Comparison of ENCODE assay signal across 10 cellular contexts in the genomic region with DNA sequence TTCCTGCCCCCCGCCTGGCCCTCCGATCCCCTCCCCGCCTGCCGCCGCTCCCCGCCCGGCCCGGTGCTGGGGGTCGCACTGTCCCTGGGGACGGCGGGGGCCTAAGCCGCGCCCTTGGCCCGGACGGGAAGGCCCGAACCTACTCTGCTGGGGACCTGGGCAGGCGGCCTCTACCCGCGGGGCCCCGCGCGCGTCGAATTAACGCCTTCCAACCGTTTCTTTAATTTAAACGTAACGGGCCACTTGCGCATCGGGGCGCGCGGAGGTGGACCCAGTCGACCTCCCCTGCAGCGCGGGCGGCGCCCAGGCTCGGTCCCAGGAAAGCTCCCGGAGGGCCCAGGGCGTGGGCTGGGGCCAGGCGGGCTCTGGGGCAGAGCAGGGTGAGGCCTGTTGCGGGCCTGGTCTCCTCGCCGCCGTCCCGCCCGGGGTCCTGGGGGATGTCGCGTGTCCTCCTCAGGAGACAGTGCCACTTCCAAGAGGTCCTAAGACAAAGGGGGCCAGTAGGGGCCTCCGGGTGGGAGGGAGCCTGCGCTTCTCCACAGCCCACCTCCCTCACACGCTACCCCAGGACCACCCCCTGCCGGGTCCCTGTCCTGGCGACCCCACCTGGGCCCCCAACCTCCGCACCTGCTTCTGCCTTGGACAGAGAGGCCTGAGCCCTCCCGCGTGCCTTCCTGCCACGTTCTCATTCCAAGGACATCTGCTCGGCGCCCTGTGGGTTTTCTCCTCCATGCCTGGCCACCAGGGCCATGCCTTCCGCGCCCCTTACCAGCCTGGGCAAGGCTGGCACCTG. TPM values are rescaled to one million over a fixed set of nuclear protein-coding genes. Genes with fewer than 3 reads are reported as not detected.
A peak's percentile ranks its signal among the peaks of the same experiment; 100 is the strongest.
DNase-seq lines count a peak whose midpoint lies in the region; ATAC-seq and TF ChIP-seq lines count a peak whose summit lies in the region.
"Had no signal": no experiment of that assay in that cellular context is flagged by ENCODE, and none has a peak within 500 bp of the region (broad histone marks: within the 10 kb centered on the region; RNA-seq: fewer than 3 reads in every experiment).

No MANE protein-coding gene starts in this region.

- peaks cover 3% of the 10 kb centered on the region for H3K4me1 ChIP-seq in thymus (ENCODE audit: control insufficient read depth, insufficient read depth, low read length)

- H3K4me3 Mint-ChIP-seq in activated CD4-positive, alpha-beta T cell treated with anti-CD3 and anti-CD28 coated beads, Interleukin-2, amount 10 ng/mL, durations not matched to agents 24 days and 14 days, result peak overlapping the region; percentile 37
- H3K4me3 Mint-ChIP-seq in activated CD8-positive, alpha-beta T cell treated with anti-CD3 and anti-CD28 coated beads for 36 hours, result no peak overlapping the region

- intact Hi-C loops in activated CD4-positive, alpha-beta T cell treated with anti-CD3 and anti-CD28 coated beads, Interleukin-2, amount 10 ng/mL, durations not matched to agents 24 days and 14 days (cut with micrococcal nuclease), result no loop called here
- intact Hi-C loops in activated CD8-positive, alpha-beta T cell treated with anti-CD3 and anti-CD28 coated beads for 36 hours (cut with micrococcal nuclease), result no loop called here

- ATAC-seq in activated CD8-positive, alpha-beta T cell treated with anti-CD3 and anti-CD28 coated beads for 36 hours, result peak; percentile 11

- POLR2A ChIA-PET in activated CD8-positive, alpha-beta T cell treated with anti-CD3 and anti-CD28 coated beads for 36 hours (lab: Charles Lee), result no interaction called here

- 15% methylated on average over 63 of the region's 63 CpGs for WGBS in thymus

- H3K36me3 ChIP-seq in thymus (ENCODE audit: control insufficient read depth, insufficient read depth), result no peaks in the 10 kb centered on the region

- H3K27me3 ChIP-seq in thymus (ENCODE audit: control insufficient read depth, insufficient read depth), result peaks cover 37% of the 10 kb centered on the region

- H3K4me3 ChIP-seq in thymus (ENCODE audit: low read length), result peak overlapping the region; percentile 46
- H3K4me3 ChIP-seq: lung had no signal

- H3K27ac ChIP-seq in thymus (ENCODE audit: low read depth), result no peak overlapping the region

- H3K27me3 Mint-ChIP-seq in activated CD4-positive, alpha-beta T cell treated with anti-CD3 and anti-CD28 coated beads, Interleukin-2, amount 10 ng/mL, durations not matched to agents 24 days and 14 days, result peaks cover 28% of the 10 kb centered on the region
- peaks cover 43% of the 10 kb centered on the region for H3K27me3 Mint-ChIP-seq in activated CD8-positive, alpha-beta T cell treated with anti-CD3 and anti-CD28 coated beads for 36 hours

- no peak for TF ChIP-seq CTCF in activated CD8-positive, alpha-beta T cell treated with anti-CD3 and anti-CD28 coated beads for 36 hours (IDR thresholded peaks at IDR 0.05)

- DNase-seq in activated CD4-positive, alpha-beta T cell treated with anti-CD3 and anti-CD28 coated beads, Interleukin-2, amount 10 ng/mL, durations not matched to agents 24 days and 14 days, result no peak
- no peak for DNase-seq in activated CD4-positive, alpha-beta T cell treated with anti-CD3 and anti-CD28 coated beads for 4 hours
- DNase-seq in activated CD8-positive, alpha-beta T cell treated with anti-CD3 and anti-CD28 coated beads for 36 hours, result no peak
- DNase-seq in iPS-NIHi7 (ENCODE audit: extremely low spot score), result peak; percentile 45
- DNase-seq in globus pallidus (ENCODE audit: low spot score), result no peak
- DNase-seq in stimulated activated CD8-positive, alpha-beta memory T cell treated with anti-CD3 and anti-CD28 coated beads, Interleukin-4, amount 100 ng/mL, for 48 hours, result no peak
- no peak for DNase-seq in activated CD4-positive, alpha-beta T cell treated with anti-CD3 and anti-CD28 coated beads for 48 hours
- DNase-seq: NCI-H524 treated with DMSO at 0.1 percent for 48 hours had no signal

- H3K36me3 Mint-ChIP-seq in activated CD4-positive, alpha-beta T cell treated with anti-CD3 and anti-CD28 coated beads, Interleukin-2, amount 10 ng/mL, durations not matched to agents 24 days and 14 days (ENCODE audit: low read depth), result no peaks in the 10 kb centered on the region
- no peaks in the 10 kb centered on the region for H3K36me3 Mint-ChIP-seq in activated CD8-positive, alpha-beta T cell treated with anti-CD3 and anti-CD28 coated beads for 36 hours (ENCODE audit: low read depth)

- CTCF ChIA-PET in activated CD8-positive, alpha-beta T cell treated with anti-CD3 and anti-CD28 coated beads for 36 hours (lab: Charles Lee), result no interaction called here

- no peaks in the 10 kb centered on the region for H3K9me3 Mint-ChIP-seq in activated CD4-positive, alpha-beta T cell treated with anti-CD3 and anti-CD28 coated beads, Interleukin-2, amount 10 ng/mL, durations not matched to agents 24 days and 14 days
- peaks cover 3% of the 10 kb centered on the region for H3K9me3 Mint-ChIP-seq in activated CD8-positive, alpha-beta T cell treated with anti-CD3 and anti-CD28 coated beads for 36 hours

- no peaks in the 10 kb centered on the region for H3K4me1 Mint-ChIP-seq in activated CD4-positive, alpha-beta T cell treated with anti-CD3 and anti-CD28 coated beads, Interleukin-2, amount 10 ng/mL, durations not matched to agents 24 days and 14 days
- peaks cover 6% of the 10 kb centered on the region for H3K4me1 Mint-ChIP-seq in activated CD8-positive, alpha-beta T cell treated with anti-CD3 and anti-CD28 coated beads for 36 hours (ENCODE audit: low read depth)

- no peaks in the 10 kb centered on the region for H3K9me3 ChIP-seq in thymus (ENCODE audit: control insufficient read depth)

- H3K27ac Mint-ChIP-seq in activated CD4-positive, alpha-beta T cell treated with anti-CD3 and anti-CD28 coated beads, Interleukin-2, amount 10 ng/mL, durations not matched to agents 24 days and 14 days, result no peak overlapping the region
- no peak overlapping the region for H3K27ac Mint-ChIP-seq in activated CD8-positive, alpha-beta T cell treated with anti-CD3 and anti-CD28 coated beads for 36 hours

RNA-seq across cellular contexts. Expression of gene PTPRN2, which starts 0.7 kb away (rescaled TPM):
- total RNA-seq in activated CD4-positive, alpha-beta T cell treated with anti-CD3 and anti-CD28 coated beads, Interleukin-2, amount 10 ng/mL, durations not matched to agents 24 days and 14 days, result 0.31 and 0.33 TPM in 2 replicates
- under 1 TPM; 0.49 to 0.65 TPM for total RNA-seq in activated CD8-positive, alpha-beta T cell treated with anti-CD3 and anti-CD28 coated beads for 36 hours
- 1.9 TPM for polyA plus RNA-seq in thymus
